In the genomic region with DNA sequence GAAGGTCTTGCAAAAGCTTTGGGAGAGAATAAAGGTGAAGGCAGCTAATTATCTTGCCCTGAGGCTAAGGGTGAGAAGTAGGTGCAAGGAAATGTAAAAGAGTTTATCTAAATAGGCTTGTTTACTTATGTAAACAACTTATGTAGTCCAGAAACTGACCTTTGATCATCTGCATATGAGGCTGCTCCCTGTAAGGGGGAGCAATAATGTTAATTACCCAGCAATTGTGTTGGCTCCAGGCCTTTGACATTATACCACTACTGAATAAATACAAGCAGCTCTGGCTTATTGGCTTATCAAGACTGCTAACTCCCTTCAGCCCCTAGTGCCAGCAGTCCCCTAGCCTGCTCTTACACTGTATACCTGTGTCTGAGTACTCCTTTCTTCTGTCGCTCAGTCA, we compare ENCODE assay signal across 29 cellular contexts.
"Had no signal": no experiment of that assay in that cellular context is flagged by ENCODE, and none has a peak within 500 bp of the region (broad histone marks: within the 10 kb centered on the region; RNA-seq: fewer than 3 reads in every experiment).

No MANE protein-coding gene starts in this region.

- H3K27ac Mint-ChIP-seq: activated CD4-positive, alpha-beta T cell treated with anti-CD3 and anti-CD28 coated beads, Interleukin-2, amount 10 ng/mL, durations not matched to agents 24 days and 14 days; activated CD8-positive, alpha-beta T cell treated with anti-CD3 and anti-CD28 coated beads for 36 hours; activated naive CD8-positive, alpha-beta T cell treated with anti-CD3 and anti-CD28 coated beads for 36 hours; activated T-cell treated with anti-CD3 and anti-CD28 coated beads, Interleukin-2, amount 50 U/mL, for 72 hours; activated T-helper 17 cell treated with anti-CD3 and anti-CD28 coated beads, Interleukin-2, amount 50 U/mL, for 72 hours had no signal

- H3K9me3 Mint-ChIP-seq: activated CD4-positive, alpha-beta T cell treated with anti-CD3 and anti-CD28 coated beads, Interleukin-2, amount 10 ng/mL, durations not matched to agents 24 days and 14 days had no signal

- H3K4me3 Mint-ChIP-seq: activated CD4-positive, alpha-beta T cell treated with anti-CD3 and anti-CD28 coated beads, Interleukin-2, amount 10 ng/mL, durations not matched to agents 24 days and 14 days; activated CD8-positive, alpha-beta T cell treated with anti-CD3 and anti-CD28 coated beads for 36 hours; activated naive CD8-positive, alpha-beta T cell treated with anti-CD3 and anti-CD28 coated beads for 36 hours; activated T-cell treated with anti-CD3 and anti-CD28 coated beads, Interleukin-2, amount 50 U/mL, for 72 hours; activated T-helper 17 cell treated with anti-CD3 and anti-CD28 coated beads, Interleukin-2, amount 50 U/mL, for 72 hours had no signal

- ATAC-seq: activated CD8-positive, alpha-beta T cell treated with anti-CD3 and anti-CD28 coated beads for 36 hours; activated T-cell treated with anti-CD3 and anti-CD28 coated beads, Interleukin-2, amount 50 U/mL, for 72 hours; activated T-helper 17 cell treated with anti-CD3 and anti-CD28 coated beads, Interleukin-2, amount 50 U/mL, for 72 hours had no signal

- H3K27ac ChIP-seq: brain microvascular endothelial cell, PC-9, RWPE1, WERI-Rb-1 had no signal

- H3K4me3 ChIP-seq: PC-9 had no signal

- H3K27me3 Mint-ChIP-seq: activated CD4-positive, alpha-beta T cell treated with anti-CD3 and anti-CD28 coated beads, Interleukin-2, amount 10 ng/mL, durations not matched to agents 24 days and 14 days; activated CD8-positive, alpha-beta T cell treated with anti-CD3 and anti-CD28 coated beads for 36 hours; activated naive CD8-positive, alpha-beta T cell treated with anti-CD3 and anti-CD28 coated beads for 36 hours; activated T-helper 17 cell treated with anti-CD3 and anti-CD28 coated beads, Interleukin-2, amount 50 U/mL, for 72 hours had no signal

- DNase-seq: activated CD4-positive, alpha-beta T cell treated with anti-CD3 and anti-CD28 coated beads, Interleukin-2, amount 10 ng/mL, durations not matched to agents 24 days and 14 days; activated CD4-positive, alpha-beta T cell treated with anti-CD3 and anti-CD28 coated beads, Interleukin-2, amount 50 U/mL, for 4 hours; activated CD8-positive, alpha-beta T cell treated with anti-CD3 and anti-CD28 coated beads for 36 hours; activated effector memory CD4-positive, alpha-beta T cell treated with anti-CD3 and anti-CD28 coated beads, Interleukin-2, amount 50 U/mL, for 16 hours; activated naive CD4-positive, alpha-beta T cell; activated naive CD4-positive, alpha-beta T cell treated with anti-CD3 and anti-CD28 coated beads, Interleukin-2, amount 50 U/mL, for 16 hours; activated naive CD8-positive, alpha-beta T cell treated with anti-CD3 and anti-CD28 coated beads for 36 hours; activated T-cell treated with anti-CD3 and anti-CD28 coated beads, Interleukin-2, amount 50 U/mL, for 1 hour; activated T-cell treated with anti-CD3 and anti-CD28 coated beads, Interleukin-2, amount 50 U/mL, for 72 hours; amniotic stem cell; aorta; brain microvascular endothelial cell; central memory CD4-positive, alpha-beta T cell; NCI-H1092 treated with DMSO at 0.1 percent for 48 hours; NCI-H146; NCI-H187; NCI-H2029 treated with DMSO at 0.1 percent for 48 hours; NCI-H2107; NCI-H2171; NCI-H510A; NCI-H526; NCI-H774; PC-9; Right ventricle myocardium superior; SW 1271; T1000; WERI-Rb-1 had no signal

- H3K36me3 ChIP-seq: brain microvascular endothelial cell, WERI-Rb-1 had no signal

- H3K36me3 Mint-ChIP-seq: activated naive CD8-positive, alpha-beta T cell treated with anti-CD3 and anti-CD28 coated beads for 36 hours had no signal

- H3K4me1 Mint-ChIP-seq: activated CD4-positive, alpha-beta T cell treated with anti-CD3 and anti-CD28 coated beads, Interleukin-2, amount 10 ng/mL, durations not matched to agents 24 days and 14 days; activated naive CD8-positive, alpha-beta T cell treated with anti-CD3 and anti-CD28 coated beads for 36 hours; activated T-helper 17 cell treated with anti-CD3 and anti-CD28 coated beads, Interleukin-2, amount 50 U/mL, for 72 hours had no signal

- H3K4me2 ChIP-seq: PC-9 had no signal

- H3K27me3 ChIP-seq: brain microvascular endothelial cell had no signal
